Comparison of ENCODE assay signal across 8 cellular contexts in genomic region chr6:37819177-37819801, GRCh38. TPM values are rescaled to one million over a fixed set of nuclear protein-coding genes. Genes with fewer than 3 reads are reported as not detected.
DNase-seq lines count a peak whose midpoint lies in the region; ATAC-seq, FAIRE-seq and TF ChIP-seq lines count a peak whose summit lies in the region.

A gene with protein sequence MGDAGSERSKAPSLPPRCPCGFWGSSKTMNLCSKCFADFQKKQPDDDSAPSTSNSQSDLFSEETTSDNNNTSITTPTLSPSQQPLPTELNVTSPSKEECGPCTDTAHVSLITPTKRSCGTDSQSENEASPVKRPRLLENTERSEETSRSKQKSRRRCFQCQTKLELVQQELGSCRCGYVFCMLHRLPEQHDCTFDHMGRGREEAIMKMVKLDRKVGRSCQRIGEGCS (plus strand): TSS chr6:37819727. CDS start chr6:37819946, 219 bp downstream.

- no peak for FAIRE-seq in H54 (lab: Jason Lieb, UNC)

- H3K36me3 Mint-ChIP-seq in activated T-helper 2 cell treated with anti-CD3 and anti-CD28 coated beads, Interferon-gamma antibody, Interleukin-2, Interleukin-4, amounts not matched to agents 10 μg/mL and 5 μg/mL and 100 μg/mL, durations not matched to agents 14 hours and 24 hours and 36 hours (ENCODE audit: low read depth) = peaks cover 4% of the 10 kb centered on the region
- H3K36me3 Mint-ChIP-seq in naive thymus-derived CD8-positive, alpha-beta T cell = no peaks in the 10 kb centered on the region
- H3K36me3 Mint-ChIP-seq in stimulated activated naive B cell treated with anti-CD40 and anti-IgM and Interleukin-4, amounts not matched to agents 10 μg/mL and 1 μg/mL and 100 μg/mL, for 72 hours = peaks cover 5 to 12% of the 10 kb centered on the region in 2 donors

- CTCF ChIA-PET in RWPE1 (lab: Yijun Ruan, JAX) = no interaction called here

- POLR2A ChIA-PET in RWPE1 (lab: Yijun Ruan, JAX; ENCODE audit: low non-redundant PET) = interaction anchor here (0.8 kb wide), 1 partner anchor 45 kb away, joined by 3 read pairs; no protein-coding TSS in a partner anchor
- POLR2A ChIA-PET in naive thymus-derived CD8-positive, alpha-beta T cell (lab: Charles Lee) = interaction anchor here (0.7 to 3.3 kb wide), 12 partner anchors 8 to 303 kb away, joined by 3 to 15 read pairs (median 4); no protein-coding TSS in a partner anchor

- H3K4me1 Mint-ChIP-seq in activated T-helper 2 cell treated with anti-CD3 and anti-CD28 coated beads, Interferon-gamma antibody, Interleukin-2, Interleukin-4, amounts not matched to agents 10 μg/mL and 5 μg/mL and 100 μg/mL, durations not matched to agents 14 hours and 24 hours and 36 hours (ENCODE audit: low read depth) = peaks cover 42% of the 10 kb centered on the region
- peaks cover 24 to 62% (median 55%) of the 10 kb centered on the region in 4 donors for H3K4me1 Mint-ChIP-seq in naive thymus-derived CD8-positive, alpha-beta T cell
- peaks cover 29 to 43% of the 10 kb centered on the region in 2 donors for H3K4me1 Mint-ChIP-seq in stimulated activated naive B cell treated with anti-CD40 and anti-IgM and Interleukin-4, amounts not matched to agents 10 μg/mL and 1 μg/mL and 100 μg/mL, for 72 hours

- ATAC-seq in naive thymus-derived CD8-positive, alpha-beta T cell = peak; percentile 81 to 82
- peak; percentile 87 to 89 for ATAC-seq in stimulated activated naive B cell treated with anti-CD40 and anti-IgM and Interleukin-4, amounts not matched to agents 10 μg/mL and 1 μg/mL and 100 μg/mL, for 72 hours (replicated peaks)

- H3K4me3 ChIP-seq in fibroblast of mammary gland (ENCODE audit: control insufficient read depth, low read depth, low read length) = peak within 1 kb of the TSS; percentile 84

- peak within 1 kb of the TSS; percentile 98 for H3K4me3 Mint-ChIP-seq in activated T-helper 2 cell treated with anti-CD3 and anti-CD28 coated beads, Interferon-gamma antibody, Interleukin-2, Interleukin-4, amounts not matched to agents 10 μg/mL and 5 μg/mL and 100 μg/mL, durations not matched to agents 14 hours and 24 hours and 36 hours (ENCODE audit: low read depth)
- H3K4me3 Mint-ChIP-seq in naive thymus-derived CD8-positive, alpha-beta T cell = peak within 1 kb of the TSS; percentile 93 to 99 (median 98)
- H3K4me3 Mint-ChIP-seq in stimulated activated naive B cell treated with anti-CD40 and anti-IgM and Interleukin-4, amounts not matched to agents 10 μg/mL and 1 μg/mL and 100 μg/mL, for 72 hours = peak within 1 kb of the TSS; percentile 99 to 100

- intact Hi-C loops in activated T-helper 2 cell treated with anti-CD3 and anti-CD28 coated beads, Interferon-gamma antibody, Interleukin-2, Interleukin-4, amounts not matched to agents 10 μg/mL and 5 μg/mL and 100 μg/mL, durations not matched to agents 14 hours and 24 hours and 36 hours (cut with micrococcal nuclease) = loop anchor here (2.0 to 5.0 kb wide), 3 partner anchors 48 to 168 kb away; no protein-coding TSS in a partner anchor

- H3K27me3 Mint-ChIP-seq in activated T-helper 2 cell treated with anti-CD3 and anti-CD28 coated beads, Interferon-gamma antibody, Interleukin-2, Interleukin-4, amounts not matched to agents 10 μg/mL and 5 μg/mL and 100 μg/mL, durations not matched to agents 14 hours and 24 hours and 36 hours (ENCODE audit: low read depth) = peaks cover 4% of the 10 kb centered on the region
- peaks cover 0 to 1% (median 0%) of the 10 kb centered on the region in 5 donors for H3K27me3 Mint-ChIP-seq in naive thymus-derived CD8-positive, alpha-beta T cell
- H3K27me3 Mint-ChIP-seq in stimulated activated naive B cell treated with anti-CD40 and anti-IgM and Interleukin-4, amounts not matched to agents 10 μg/mL and 1 μg/mL and 100 μg/mL, for 72 hours = no peaks in the 10 kb centered on the region

- H3K27ac Mint-ChIP-seq in activated T-helper 2 cell treated with anti-CD3 and anti-CD28 coated beads, Interferon-gamma antibody, Interleukin-2, Interleukin-4, amounts not matched to agents 10 μg/mL and 5 μg/mL and 100 μg/mL, durations not matched to agents 14 hours and 24 hours and 36 hours = peak within 1 kb of the TSS; percentile 95
- peak within 1 kb of the TSS; percentile 95 to 99 (median 98) for H3K27ac Mint-ChIP-seq in naive thymus-derived CD8-positive, alpha-beta T cell
- peak within 1 kb of the TSS; percentile 99 for H3K27ac Mint-ChIP-seq in stimulated activated naive B cell treated with anti-CD40 and anti-IgM and Interleukin-4, amounts not matched to agents 10 μg/mL and 1 μg/mL and 100 μg/mL, for 72 hours

- peak; percentile 95 for DNase-seq in EH (ENCODE audit: low read depth)
- DNase-seq in H54 (ENCODE audit: insufficient read length, low spot score) = peak; percentile 90
- peak; percentile 96 for DNase-seq in LoVo (ENCODE audit: low spot score)
- peak; percentile 96 for DNase-seq in RWPE1 (ENCODE audit: low spot score)
- DNase-seq in activated T-helper 2 cell treated with anti-CD3 and anti-CD28 coated beads, Interferon-gamma antibody, Interleukin-2, Interleukin-4, amounts not matched to agents 10 μg/mL and 5 μg/mL and 100 μg/mL, durations not matched to agents 14 hours and 24 hours and 36 hours (ENCODE audit: low spot score) = peak; percentile 93
- DNase-seq in fibroblast of mammary gland (ENCODE audit: low read depth) = peak; percentile 94
- DNase-seq in naive thymus-derived CD8-positive, alpha-beta T cell = peak; percentile 81 to 98 (median 91)
- DNase-seq in stimulated activated naive B cell treated with anti-CD40 and anti-IgM and Interleukin-4, amounts not matched to agents 10 μg/mL and 1 μg/mL and 100 μg/mL, for 72 hours = peak; percentile 96

- TF ChIP-seq CTCF in RWPE1 (conservative IDR thresholded peaks at IDR 0.05; ENCODE audit: low read depth) (no peak), fibroblast of mammary gland (conservative IDR thresholded peaks at IDR 0.05; ENCODE audit: control insufficient read depth, insufficient read depth, low read depth, low read length) (no peak)

- no peaks in the 10 kb centered on the region for H3K9me3 Mint-ChIP-seq in activated T-helper 2 cell treated with anti-CD3 and anti-CD28 coated beads, Interferon-gamma antibody, Interleukin-2, Interleukin-4, amounts not matched to agents 10 μg/mL and 5 μg/mL and 100 μg/mL, durations not matched to agents 14 hours and 24 hours and 36 hours
- H3K9me3 Mint-ChIP-seq in naive thymus-derived CD8-positive, alpha-beta T cell = no peaks in the 10 kb centered on the region
- H3K9me3 Mint-ChIP-seq in stimulated activated naive B cell treated with anti-CD40 and anti-IgM and Interleukin-4, amounts not matched to agents 10 μg/mL and 1 μg/mL and 100 μg/mL, for 72 hours = no peaks in the 10 kb centered on the region

- H3K27ac ChIP-seq in RWPE1 = peak within 1 kb of the TSS; percentile 92

- peak; percentile 50; the same call in 1 of the 2 replicates for TF ChIP-seq POLR2A in H54 (IDR thresholded peaks at IDR 0.05; ENCODE audit: low read depth, low read length)

RNA-seq across cellular contexts. Expression of the gene that starts here (rescaled TPM):
- total RNA-seq in activated T-helper 2 cell treated with anti-CD3 and anti-CD28 coated beads, Interferon-gamma antibody, Interleukin-2, Interleukin-4, amounts not matched to agents 10 μg/mL and 5 μg/mL and 100 μg/mL, durations not matched to agents 14 hours and 24 hours and 36 hours = 30.8 and 34.3 TPM in 2 replicates
- 10 to 100 TPM; 32.8 to 33.8 TPM for total RNA-seq in naive thymus-derived CD8-positive, alpha-beta T cell
- 1 to 10 TPM; 3.7 to 4.5 (median 3.8) TPM for polyA plus RNA-seq in naive thymus-derived CD8-positive, alpha-beta T cell

Comparison
In these comparisons a context has a peak if more than half of its experiments do, and no peak if none do; other contexts are left out.
1. Peak in every context shown above with its lines: DNase-seq, ATAC-seq, H3K4me3 ChIP-seq and H3K27ac ChIP-seq.